In genomic region chr5:159907689-159908088, GRCh38 we compare ENCODE assay signal across 19 cellular contexts. TPM values are rescaled to one million over a fixed set of nuclear protein-coding genes. Genes with fewer than 3 reads are reported as not detected.
DNase-seq lines count a peak whose midpoint lies in the region; ATAC-seq and TF ChIP-seq lines count a peak whose summit lies in the region.
"Had no signal": no experiment of that assay in that cellular context is flagged by ENCODE, and none has a peak within 500 bp of the region (broad histone marks: within the 10 kb centered on the region; RNA-seq: fewer than 3 reads in every experiment).

No MANE protein-coding gene starts in this region.

- H4K91ac ChIP-seq in neuronal stem cell (ENCODE audit: low read depth, low read length, poor library complexity), result no peak overlapping the region

- no peak overlapping the region for H3K27ac Mint-ChIP-seq in GM23338
- peak overlapping the region; percentile 44 for H3K27ac Mint-ChIP-seq in type B pancreatic cell

- H3K27ac ChIP-seq in GM23338 (ENCODE audit: low read depth) (no peak overlapping the region), Panc1 (ENCODE audit: low read length) (peak overlapping the region; percentile 37), ovary (no peak overlapping the region), neuronal stem cell (replicated peaks; ENCODE audit: low read length) (no peak overlapping the region)
- H3K27ac ChIP-seq: HL-60 had no signal

- H2BK5ac ChIP-seq in neuronal stem cell (ENCODE audit: low read length), result no peak overlapping the region

- CTCF ChIA-PET in Panc1 (lab: Charles Lee), result no interaction called here

- no peaks in the 10 kb centered on the region for H4K20me1 ChIP-seq in GM23338 (replicated peaks; ENCODE audit: insufficient read depth)

- no peaks in the 10 kb centered on the region for H3K27me3 Mint-ChIP-seq in GM23338 (ENCODE audit: insufficient read depth, low read depth, poor library complexity)
- peaks cover 16% of the 10 kb centered on the region for H3K27me3 Mint-ChIP-seq in type B pancreatic cell

- no peaks in the 10 kb centered on the region for H3K9me2 ChIP-seq in GM23338 (ENCODE audit: insufficient read depth)
- H3K9me2 ChIP-seq: SK-N-SH had no signal

- no peak overlapping the region for H3K9ac ChIP-seq in neuronal stem cell (ENCODE audit: low read depth, low read length, poor library complexity)
- H3K9ac ChIP-seq: SK-N-SH had no signal

- ATAC-seq in GM23338 (no peak), Panc1 (no peak), HG03159 (IDR thresholded peaks at IDR 0.05; ENCODE audit: unreplicated experiment) (no peak)
- ATAC-seq: Right ventricle myocardium inferior had no signal

- H3K36me3 Mint-ChIP-seq in GM23338 (ENCODE audit: low read depth) (no peaks in the 10 kb centered on the region), type B pancreatic cell (no peaks in the 10 kb centered on the region)
- H3K36me3 Mint-ChIP-seq: CD8-positive, alpha-beta memory T cell had no signal

- H2AFZ ChIP-seq in GM23338 (peak overlapping the region; percentile 87; the same call in 1 of the 2 replicates), neuronal stem cell (ENCODE audit: low read length) (no peak overlapping the region)

- no peak for TF ChIP-seq POLR2A in ovary (IDR thresholded peaks at IDR 0.05)

- H3K4me3 ChIP-seq in GM23338, result no peak overlapping the region
- no peak overlapping the region for H3K4me3 ChIP-seq in Panc1 (ENCODE audit: low read depth in 2 of 2, low read length in 2 of 2)
- no peak overlapping the region for H3K4me3 ChIP-seq in cardiac fibroblast (replicated peaks in 1 of 2; ENCODE audit: low read depth in 2 of 2, low read length in 2 of 2)
- H3K4me3 ChIP-seq in ovary, result no peak overlapping the region
- no peak overlapping the region for H3K4me3 ChIP-seq in neuronal stem cell (ENCODE audit: low read length in 2 of 2)
- H3K4me3 ChIP-seq: HAP-1 had no signal

- in situ Hi-C loops in Panc1 (cut with HindIII; ENCODE audit: low pct_unique_long_range_greater_than_20kb, low sequenced_read_pairs), result no loop called here

- DNase-seq in GM23338 (ENCODE audit: low spot score) (no peak), Panc1 (ENCODE audit: low read depth, low spot score) (no peak), cardiac fibroblast (ENCODE audit: low read depth in 2 of 2) (peak; percentile 44), type B pancreatic cell (ENCODE audit: extremely low spot score, unreplicated experiment) (no peak), ovary (no peak), neuronal stem cell (ENCODE audit: low spot score) (no peak)
- DNase-seq: BE2C; CD8-positive, alpha-beta memory T cell; DMS 273 treated with DMSO at 0.1 percent for 48 hours; EL; NCI-H187 treated with DMSO at 0.1 percent for 48 hours; NCI-H2171; NCI-H748 treated with DMSO at 0.1 percent for 48 hours; SK-N-SH had no signal

- H3K4me2 ChIP-seq in GM23338 (peak overlapping the region; percentile 52; the same call in 1 of the 2 replicates), neuronal stem cell (ENCODE audit: insufficient read depth, low read length, poor library complexity, severe bottlenecking) (no peak overlapping the region)
- H3K4me2 ChIP-seq: SK-N-SH had no signal

- no TSS peak for BruUV-seq in Panc1 (replicated peaks; lab: Mats Ljungman, UMichigan)

- no peak overlapping the region for H3K14ac ChIP-seq in neuronal stem cell (ENCODE audit: low read length)

- no peak for TF ChIP-seq EP300 in ovary (IDR thresholded peaks at IDR 0.05)

- H3K9me3 Mint-ChIP-seq in GM23338 (no peaks in the 10 kb centered on the region), type B pancreatic cell (no peaks in the 10 kb centered on the region)
- H3K9me3 Mint-ChIP-seq: CD8-positive, alpha-beta memory T cell had no signal

- no peaks in the 10 kb centered on the region for H3K79me2 ChIP-seq in GM23338 (replicated peaks; ENCODE audit: insufficient read depth)

- intact Hi-C loops in Panc1 (cut with micrococcal nuclease; ENCODE audit: unreplicated experiment) (no loop called here), ovary (cut with DNase I) (no loop called here)

- H2BK120ac ChIP-seq in neuronal stem cell (ENCODE audit: low read depth, low read length), result no peak overlapping the region

- H3K4me3 Mint-ChIP-seq in GM23338 (no peak overlapping the region), type B pancreatic cell (no peak overlapping the region)
- H3K4me3 Mint-ChIP-seq: CD8-positive, alpha-beta memory T cell had no signal

- H2AK5ac ChIP-seq in neuronal stem cell (ENCODE audit: low read depth, low read length), result no peak overlapping the region

- peaks cover 8% of the 10 kb centered on the region for H3K4me1 ChIP-seq in GM23338 (ENCODE audit: insufficient read depth)
- H3K4me1 ChIP-seq in Panc1 (ENCODE audit: control insufficient read depth, insufficient read depth, low read length), result peaks cover 52% of the 10 kb centered on the region
- peaks cover 3% of the 10 kb centered on the region for H3K4me1 ChIP-seq in ovary (ENCODE audit: insufficient read depth)
- peaks cover under 1 to 9% of the 10 kb centered on the region in 2 donors for H3K4me1 ChIP-seq in neuronal stem cell (ENCODE audit: control insufficient read depth in 2 of 2, insufficient read depth in 1 of 2, low read depth in 1 of 2, low read length in 2 of 2)
- H3K4me1 ChIP-seq: BE2C, HAP-1 had no signal

- WGBS in ovary, 3 donors, result 24 to 44% (median 28%) methylated on average over 1 of the region's 1 CpG
- WGBS in neuronal stem cell (ENCODE audit: extremely low coverage in 2 of 2, insufficient read length in 2 of 2, insufficient replicate concordance in 1 of 2), 2 donors, result no CpG with 5 or more reads among the region's 1 CpG

- H3K79me1 ChIP-seq in neuronal stem cell (ENCODE audit: low read depth, low read length), result no peaks in the 10 kb centered on the region

- H4K8ac ChIP-seq in neuronal stem cell (ENCODE audit: low read depth, low read length), result no peak overlapping the region

- POLR2A ChIA-PET in Panc1 (lab: Charles Lee), result interaction anchor here (0.6 to 0.7 kb wide), 2 partner anchors 277 to 701 kb away, joined by 4 to 7 read pairs; no protein-coding TSS in a partner anchor

- H3K4me1 Mint-ChIP-seq in GM23338 (peaks cover 15% of the 10 kb centered on the region), type B pancreatic cell (ENCODE audit: unreplicated experiment) (peaks cover 35% of the 10 kb centered on the region)
- H3K4me1 Mint-ChIP-seq: CD8-positive, alpha-beta memory T cell had no signal

- no peaks in the 10 kb centered on the region for H3K9me3 ChIP-seq in Panc1 (ENCODE audit: control insufficient read depth, insufficient read depth, low read depth, low read length)
- no peaks in the 10 kb centered on the region for H3K9me3 ChIP-seq in ovary
- H3K9me3 ChIP-seq in neuronal stem cell (replicated peaks in 1 of 2; ENCODE audit: control insufficient read depth in 2 of 2, insufficient read depth in 1 of 2, low read depth in 1 of 2, low read length in 2 of 2), result no peaks in the 10 kb centered on the region
- H3K9me3 ChIP-seq: BE2C, HAP-1, SK-N-SH had no signal

- no peak overlapping the region for H3K18ac ChIP-seq in neuronal stem cell (ENCODE audit: low read length)

- H2BK12ac ChIP-seq in neuronal stem cell (ENCODE audit: low read length), result no peak overlapping the region

- H3K23ac ChIP-seq in neuronal stem cell (ENCODE audit: low read depth, low read length, poor library complexity), result no peak overlapping the region

- no peaks in the 10 kb centered on the region for H3F3A ChIP-seq in GM23338 (replicated peaks; ENCODE audit: low read depth)

- H3K4ac ChIP-seq in neuronal stem cell (ENCODE audit: low read length), result no peak overlapping the region

- TF ChIP-seq CTCF in GM23338 (conservative IDR thresholded peaks at IDR 0.05; ENCODE audit: low read depth in 2 of 2), result no peak
- no peak for TF ChIP-seq CTCF in Panc1 (IDR thresholded peaks at IDR 0.05)
- no peak for TF ChIP-seq CTCF in cardiac fibroblast (IDR thresholded peaks at IDR 0.05; ENCODE audit: low read depth, low read length)
- no peak for TF ChIP-seq CTCF in type B pancreatic cell (conservative IDR thresholded peaks at IDR 0.05)
- TF ChIP-seq CTCF in ovary (IDR thresholded peaks at IDR 0.05), result no peak

- H3K27me3 ChIP-seq in GM23338 (ENCODE audit: insufficient read depth) (no peaks in the 10 kb centered on the region), Panc1 (ENCODE audit: control insufficient read depth, insufficient read depth, low read length) (no peaks in the 10 kb centered on the region), ovary (no peaks in the 10 kb centered on the region), neuronal stem cell (ENCODE audit: control insufficient read depth in 3 of 3, insufficient read depth in 3 of 3, low read depth in 1 of 3, low read length in 3 of 3) (peaks cover 0 to 10% (median 0%) of the 10 kb centered on the region in 3 experiments)

- H3K36me3 ChIP-seq in GM23338 (ENCODE audit: insufficient read depth) (no peaks in the 10 kb centered on the region), Panc1 (ENCODE audit: control insufficient read depth, insufficient read depth, low read length) (no peaks in the 10 kb centered on the region), ovary (no peaks in the 10 kb centered on the region), neuronal stem cell (replicated peaks in 1 of 2; ENCODE audit: control insufficient read depth in 2 of 2, insufficient read depth in 2 of 2, low read length in 2 of 2) (no peaks in the 10 kb centered on the region)
- H3K36me3 ChIP-seq: BE2C, HAP-1 had no signal

- no peak overlapping the region for H2BK15ac ChIP-seq in neuronal stem cell (ENCODE audit: low read length)

TF ChIP-seq in GM23338, 12 proteins besides CTCF, POLR2A, EP300 and RAD21 (continues in another document):
- no peak for TF ChIP-seq EZH2 (IDR thresholded peaks at IDR 0.05; ENCODE audit: low read depth, unreplicated experiment)
- TF ChIP-seq STAT1 (IDR thresholded peaks at IDR 0.05; ENCODE audit: unreplicated experiment), result no peak
- TF ChIP-seq JUNB (IDR thresholded peaks at IDR 0.05; ENCODE audit: unreplicated experiment), result no peak

RNA-seq across cellular contexts. Expression of gene ADRA1B, which starts 8.6 kb away (rescaled TPM):
- not detected in 2 replicates for total RNA-seq in GM23338 (2014; rRNA removed; shearing (Covaris generic))
- polyA plus RNA-seq in GM23338 (2016; fragmentation: Nextera tagmentation; extraction: Ambion mirVana) (not detected in 2 replicates), ovary (1 to 10 TPM in 1 of 2 donors, under 1 TPM in 1; 0.87 to 1.9 TPM)
- total RNA-seq in Panc1 (2021; ENCODE audit: unreplicated experiment) (8.3 TPM), type B pancreatic cell (ENCODE audit: low replicate concordance) (2.9 and 9.9 TPM in 2 replicates), ovary (1 to 10 TPM in 6 of 7 donors, under 1 TPM in 1; 0.95 to 9.1 (median 3.6) TPM)
- polyA plus RNA-seq in Panc1 (2012; ENCODE audit: insufficient read length), result 13.6 TPM
- 0.14 TPM for polyA plus RNA-seq in neuronal stem cell (2013, experiment 1 of 2)
- polyA plus RNA-seq in neuronal stem cell (2013, experiment 2 of 2), result 0.18 TPM
- total RNA-seq: CD8-positive, alpha-beta memory T cell; T-helper 1 cell treated with Interleukin-12 subunit alpha and Interleukin-12 subunit beta and Interleukin-4 antibody, amounts not matched to agents 30 ng/mL and 1 ng/mL, for 36 hours had no signal
- polyA plus RNA-seq: CD8-positive, alpha-beta memory T cell had no signal

Comparison
In these comparisons a context has a peak if more than half of its experiments do, and no peak if none do; other contexts are left out.
1. DNase-seq: peak in cardiac fibroblast (2 of 2); none in GM23338 (single experiment), Panc1 (single experiment), type B pancreatic cell (single experiment), ovary (0 of 5) and neuronal stem cell (single experiment).